ENCODE assay signal across 17 cellular contexts in the genomic region with DNA sequence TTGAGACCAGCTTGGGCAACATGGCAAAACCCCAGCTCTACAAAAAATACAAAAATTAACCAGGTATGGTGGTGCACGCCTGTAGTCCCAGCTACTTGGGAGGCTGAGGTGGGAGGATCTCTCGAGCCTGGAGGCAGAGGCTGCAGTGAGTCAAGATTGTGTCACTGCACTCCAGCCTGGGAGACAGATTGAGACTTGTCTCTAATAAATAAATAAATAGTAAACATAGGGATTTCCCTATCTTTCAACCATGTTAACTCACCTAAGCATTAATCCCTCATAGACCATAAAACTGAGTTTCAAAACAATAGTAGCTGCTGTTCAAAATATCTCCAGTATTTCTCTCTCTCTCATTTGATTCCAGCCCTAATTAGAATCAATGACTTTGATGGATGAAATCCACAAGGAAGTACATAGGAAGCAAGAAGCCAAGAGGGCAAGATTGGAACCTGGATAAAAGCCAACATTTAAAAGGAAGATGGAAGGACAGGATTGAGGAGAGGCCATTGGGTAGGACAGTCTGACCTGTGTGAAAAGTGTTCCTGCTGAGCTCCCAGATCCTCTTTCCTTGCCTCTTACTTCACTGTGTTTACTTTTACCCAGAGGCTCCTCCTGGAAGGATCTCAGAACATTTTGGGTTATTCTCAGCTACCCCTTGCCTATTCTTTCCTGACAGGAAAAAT. TPM values are rescaled to one million over a fixed set of nuclear protein-coding genes. Genes with fewer than 3 reads are reported as not detected.
DNase-seq lines count a peak whose midpoint lies in the region; ATAC-seq and TF ChIP-seq lines count a peak whose summit lies in the region.
"Had no signal": no experiment of that assay in that cellular context is flagged by ENCODE, and none has a peak within 500 bp of the region (broad histone marks: within the 10 kb centered on the region; RNA-seq: fewer than 3 reads in every experiment).

No MANE protein-coding gene starts in this region.

- no peak overlapping the region for H4K8ac ChIP-seq in neuronal stem cell (ENCODE audit: low read depth, low read length)

- H3K27ac Mint-ChIP-seq in activated CD8-positive, alpha-beta T cell treated with anti-CD3 and anti-CD28 coated beads for 36 hours, result no peak overlapping the region
- H3K27ac Mint-ChIP-seq in activated T-helper 2 cell treated with anti-CD3 and anti-CD28 coated beads, Interferon-gamma antibody, Interleukin-2, Interleukin-4, amounts not matched to agents 10 μg/mL and 5 μg/mL and 100 μg/mL, durations not matched to agents 14 hours and 24 hours and 36 hours, result no peak overlapping the region
- H3K27ac Mint-ChIP-seq: B cell; CD4-positive, alpha-beta T cell had no signal

- peak; percentile 60; the same call in 1 of the 2 replicates for ATAC-seq in Panc1
- ATAC-seq in activated CD8-positive, alpha-beta T cell treated with anti-CD3 and anti-CD28 coated beads for 36 hours, result no peak

- TF ChIP-seq CTCF in Panc1 (IDR thresholded peaks at IDR 0.05) (no peak), epithelial cell of esophagus (IDR thresholded peaks at IDR 0.05; ENCODE audit: insufficient read depth, low read depth, low read length, missing control alignments) (no peak)
- TF ChIP-seq CTCF in activated CD8-positive, alpha-beta T cell treated with anti-CD3 and anti-CD28 coated beads for 36 hours (IDR thresholded peaks at IDR 0.05), result no peak

- no peak overlapping the region for H2BK5ac ChIP-seq in neuronal stem cell (ENCODE audit: low read length)

- H3K27me3 ChIP-seq in Panc1 (ENCODE audit: control insufficient read depth, insufficient read depth, low read length) (no peaks in the 10 kb centered on the region), neuronal stem cell (ENCODE audit: control insufficient read depth in 3 of 3, insufficient read depth in 3 of 3, low read depth in 1 of 3, low read length in 3 of 3) (no peaks in the 10 kb centered on the region)

- H2BK15ac ChIP-seq in neuronal stem cell (ENCODE audit: low read length), result no peak overlapping the region

- H3K9me3 ChIP-seq in Panc1 (ENCODE audit: control insufficient read depth, insufficient read depth, low read depth, low read length) (no peaks in the 10 kb centered on the region), neuronal stem cell (replicated peaks in 1 of 2; ENCODE audit: control insufficient read depth in 2 of 2, insufficient read depth in 1 of 2, low read depth in 1 of 2, low read length in 2 of 2) (peaks cover 0 to 2% of the 10 kb centered on the region in 2 donors)

- in situ Hi-C loops in Panc1 (cut with HindIII; ENCODE audit: low pct_unique_long_range_greater_than_20kb, low sequenced_read_pairs), result no loop called here

- POLR2A ChIA-PET in Panc1 (lab: Charles Lee), result interaction anchor here (0.8 kb wide), 1 partner anchor 175 kb away, joined by 3 read pairs; no protein-coding TSS in a partner anchor
- POLR2A ChIA-PET in activated CD8-positive, alpha-beta T cell treated with anti-CD3 and anti-CD28 coated beads for 36 hours (lab: Charles Lee), result no interaction called here

- H3K27me3 Mint-ChIP-seq in activated CD8-positive, alpha-beta T cell treated with anti-CD3 and anti-CD28 coated beads for 36 hours, result no peaks in the 10 kb centered on the region
- no peaks in the 10 kb centered on the region for H3K27me3 Mint-ChIP-seq in activated T-helper 2 cell treated with anti-CD3 and anti-CD28 coated beads, Interferon-gamma antibody, Interleukin-2, Interleukin-4, amounts not matched to agents 10 μg/mL and 5 μg/mL and 100 μg/mL, durations not matched to agents 14 hours and 24 hours and 36 hours (ENCODE audit: low read depth)
- H3K27me3 Mint-ChIP-seq: B cell; CD4-positive, alpha-beta T cell had no signal

- DNase-seq in HPDE6-E6E7 (ENCODE audit: extremely low spot score), result peak; percentile 16
- no peak for DNase-seq in Panc1 (ENCODE audit: low read depth, low spot score)
- peak; percentile 84 for DNase-seq in epithelial cell of esophagus (ENCODE audit: low read depth)
- no peak for DNase-seq in neuronal stem cell (ENCODE audit: low spot score)
- DNase-seq in activated CD8-positive, alpha-beta T cell treated with anti-CD3 and anti-CD28 coated beads for 36 hours, result no peak
- DNase-seq in NCI-H2227 (lab: John Stamatoyannopoulos, UW; ENCODE audit: unreplicated experiment), result no peak
- no peak for DNase-seq in activated T-helper 2 cell treated with anti-CD3 and anti-CD28 coated beads, Interferon-gamma antibody, Interleukin-2, Interleukin-4, amounts not matched to agents 10 μg/mL and 5 μg/mL and 100 μg/mL, durations not matched to agents 14 hours and 24 hours and 36 hours (ENCODE audit: low spot score)
- DNase-seq: CD4-positive, alpha-beta T cell; DMS53; MM.1S; NCI-H1105; NCI-H1694; NCI-H2107; NCI-H526 treated with DMSO at 0.1 percent for 48 hours; PC-9; SW 1271 had no signal

- no peaks in the 10 kb centered on the region for H3K9me3 Mint-ChIP-seq in activated CD8-positive, alpha-beta T cell treated with anti-CD3 and anti-CD28 coated beads for 36 hours
- H3K9me3 Mint-ChIP-seq in activated T-helper 2 cell treated with anti-CD3 and anti-CD28 coated beads, Interferon-gamma antibody, Interleukin-2, Interleukin-4, amounts not matched to agents 10 μg/mL and 5 μg/mL and 100 μg/mL, durations not matched to agents 14 hours and 24 hours and 36 hours, result no peaks in the 10 kb centered on the region
- H3K9me3 Mint-ChIP-seq: CD4-positive, alpha-beta T cell had no signal

- no peak overlapping the region for H3K4me2 ChIP-seq in neuronal stem cell (ENCODE audit: insufficient read depth, low read length, poor library complexity, severe bottlenecking)
- H3K4me2 ChIP-seq: PC-9 had no signal

- H4K91ac ChIP-seq in neuronal stem cell (ENCODE audit: low read depth, low read length, poor library complexity), result no peak overlapping the region

- no peak overlapping the region for H3K14ac ChIP-seq in neuronal stem cell (ENCODE audit: low read length)

- no peak overlapping the region for H2AK5ac ChIP-seq in neuronal stem cell (ENCODE audit: low read depth, low read length)

- peak overlapping the region; percentile 51 for H2AFZ ChIP-seq in neuronal stem cell (ENCODE audit: low read length)
- H2AFZ ChIP-seq: PC-9 had no signal

- H3K9ac ChIP-seq in neuronal stem cell (ENCODE audit: low read depth, low read length, poor library complexity), result no peak overlapping the region

- no peaks in the 10 kb centered on the region for H3K79me1 ChIP-seq in neuronal stem cell (ENCODE audit: low read depth, low read length)

- BruUV-seq in Panc1 (replicated peaks; lab: Mats Ljungman, UMichigan), result no TSS peak

- H2BK120ac ChIP-seq in neuronal stem cell (ENCODE audit: low read depth, low read length), result no peak overlapping the region

- CTCF ChIA-PET in Panc1 (lab: Charles Lee), result interaction anchor here (0.6 kb wide), 2 partner anchors 129 to 750 kb away, joined by 4 read pairs; no protein-coding TSS in a partner anchor
- CTCF ChIA-PET in activated CD8-positive, alpha-beta T cell treated with anti-CD3 and anti-CD28 coated beads for 36 hours (lab: Charles Lee), result no interaction called here

- H3K18ac ChIP-seq in neuronal stem cell (ENCODE audit: low read length), result no peak overlapping the region

- H3K36me3 Mint-ChIP-seq in activated CD8-positive, alpha-beta T cell treated with anti-CD3 and anti-CD28 coated beads for 36 hours (ENCODE audit: low read depth), result no peaks in the 10 kb centered on the region
- no peaks in the 10 kb centered on the region for H3K36me3 Mint-ChIP-seq in activated T-helper 2 cell treated with anti-CD3 and anti-CD28 coated beads, Interferon-gamma antibody, Interleukin-2, Interleukin-4, amounts not matched to agents 10 μg/mL and 5 μg/mL and 100 μg/mL, durations not matched to agents 14 hours and 24 hours and 36 hours (ENCODE audit: low read depth)

- H3K36me3 ChIP-seq in Panc1 (ENCODE audit: control insufficient read depth, insufficient read depth, low read length) (no peaks in the 10 kb centered on the region), neuronal stem cell (replicated peaks in 1 of 2; ENCODE audit: control insufficient read depth in 2 of 2, insufficient read depth in 2 of 2, low read length in 2 of 2) (no peaks in the 10 kb centered on the region)

- no peak overlapping the region for H3K4ac ChIP-seq in neuronal stem cell (ENCODE audit: low read length)

- H3K4me3 ChIP-seq in Panc1 (ENCODE audit: low read depth in 2 of 2, low read length in 2 of 2), result no peak overlapping the region
- no peak overlapping the region for H3K4me3 ChIP-seq in epithelial cell of esophagus (ENCODE audit: low read length)
- no peak overlapping the region for H3K4me3 ChIP-seq in neuronal stem cell (ENCODE audit: low read length in 2 of 2)
- H3K4me3 ChIP-seq: PC-9 had no signal

- no peak overlapping the region for H3K4me3 Mint-ChIP-seq in activated CD8-positive, alpha-beta T cell treated with anti-CD3 and anti-CD28 coated beads for 36 hours
- H3K4me3 Mint-ChIP-seq in activated T-helper 2 cell treated with anti-CD3 and anti-CD28 coated beads, Interferon-gamma antibody, Interleukin-2, Interleukin-4, amounts not matched to agents 10 μg/mL and 5 μg/mL and 100 μg/mL, durations not matched to agents 14 hours and 24 hours and 36 hours (ENCODE audit: low read depth), result no peak overlapping the region
- H3K4me3 Mint-ChIP-seq: B cell; CD4-positive, alpha-beta T cell had no signal

- H3K4me1 ChIP-seq in Panc1 (ENCODE audit: control insufficient read depth, insufficient read depth, low read length) (no peaks in the 10 kb centered on the region), neuronal stem cell (ENCODE audit: control insufficient read depth in 2 of 2, insufficient read depth in 1 of 2, low read depth in 1 of 2, low read length in 2 of 2) (no peaks in the 10 kb centered on the region)

- no peaks in the 10 kb centered on the region for H3K4me1 Mint-ChIP-seq in activated CD8-positive, alpha-beta T cell treated with anti-CD3 and anti-CD28 coated beads for 36 hours (ENCODE audit: low read depth)
- no peaks in the 10 kb centered on the region for H3K4me1 Mint-ChIP-seq in activated T-helper 2 cell treated with anti-CD3 and anti-CD28 coated beads, Interferon-gamma antibody, Interleukin-2, Interleukin-4, amounts not matched to agents 10 μg/mL and 5 μg/mL and 100 μg/mL, durations not matched to agents 14 hours and 24 hours and 36 hours (ENCODE audit: low read depth)
- H3K4me1 Mint-ChIP-seq: B cell had no signal

- intact Hi-C loops in Panc1 (cut with micrococcal nuclease; ENCODE audit: unreplicated experiment), result no loop called here
- intact Hi-C loops in activated CD8-positive, alpha-beta T cell treated with anti-CD3 and anti-CD28 coated beads for 36 hours (cut with micrococcal nuclease), result no loop called here
- intact Hi-C loops in activated T-helper 2 cell treated with anti-CD3 and anti-CD28 coated beads, Interferon-gamma antibody, Interleukin-2, Interleukin-4, amounts not matched to agents 10 μg/mL and 5 μg/mL and 100 μg/mL, durations not matched to agents 14 hours and 24 hours and 36 hours (cut with micrococcal nuclease), result no loop called here

- WGBS in neuronal stem cell (ENCODE audit: extremely low coverage in 2 of 2, insufficient read length in 2 of 2, insufficient replicate concordance in 1 of 2), 2 donors, result no CpG with 5 or more reads among the region's 2 CpGs

- no peak overlapping the region for H3K23ac ChIP-seq in neuronal stem cell (ENCODE audit: low read depth, low read length, poor library complexity)

- H2BK12ac ChIP-seq in neuronal stem cell (ENCODE audit: low read length), result no peak overlapping the region

- H3K27ac ChIP-seq in Panc1 (ENCODE audit: low read length) (no peak overlapping the region), neuronal stem cell (replicated peaks; ENCODE audit: low read length) (no peak overlapping the region)
- H3K27ac ChIP-seq: PC-9 had no signal

RNA-seq across cellular contexts. Expression of gene TTBK2, which starts 12.4 kb away (rescaled TPM):
- total RNA-seq in Panc1 (2021; ENCODE audit: unreplicated experiment), result 17.2 TPM
- 7.4 TPM for polyA plus RNA-seq in Panc1 (2012; ENCODE audit: insufficient read length)
- 9.4 TPM for polyA plus RNA-seq in neuronal stem cell (2013, experiment 1 of 2)
- 9.3 TPM for polyA plus RNA-seq in neuronal stem cell (2013, experiment 2 of 2)
- 10 to 100 TPM in 1 of 2 experiments, 1 to 10 TPM in 1; 9.9 to 11.9 TPM for total RNA-seq in activated CD8-positive, alpha-beta T cell treated with anti-CD3 and anti-CD28 coated beads for 36 hours
- total RNA-seq in activated T-helper 2 cell treated with anti-CD3 and anti-CD28 coated beads, Interferon-gamma antibody, Interleukin-2, Interleukin-4, amounts not matched to agents 10 μg/mL and 5 μg/mL and 100 μg/mL, durations not matched to agents 14 hours and 24 hours and 36 hours, result 13.0 and 13.1 TPM in 2 replicates

Comparison
In these comparisons a context has a peak if more than half of its experiments do, and no peak if none do; other contexts are left out.
1. DNase-seq: peak in HPDE6-E6E7 (single experiment) and epithelial cell of esophagus (single experiment); none in Panc1 (single experiment), neuronal stem cell (single experiment), activated CD8-positive, alpha-beta T cell treated with anti-CD3 and anti-CD28 coated beads for 36 hours (single experiment), NCI-H2227 (single experiment) and activated T-helper 2 cell treated with anti-CD3 and anti-CD28 coated beads, Interferon-gamma antibody, Interleukin-2, Interleukin-4, amounts not matched to agents 10 μg/mL and 5 μg/mL and 100 μg/mL, durations not matched to agents 14 hours and 24 hours and 36 hours (single experiment).